20 cellular contexts compared by ENCODE assay signal in the genomic region with DNA sequence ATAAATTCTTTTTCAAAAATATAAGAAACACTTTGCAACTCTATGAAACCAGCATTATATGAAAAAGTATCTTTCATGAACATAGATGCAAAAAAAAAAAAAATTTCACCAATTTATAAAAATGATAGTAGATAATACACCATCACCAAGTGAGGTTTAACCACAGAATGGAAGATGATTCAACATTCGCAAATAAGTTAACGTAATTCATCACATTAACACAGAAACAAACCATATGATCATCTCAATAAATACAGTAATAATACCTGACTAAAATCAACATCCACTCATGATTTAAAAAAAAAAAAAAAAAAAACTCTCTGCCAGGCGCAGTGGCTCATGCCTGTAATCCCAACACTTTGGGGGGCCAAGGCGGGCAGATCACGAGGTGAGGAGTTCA.
"Had no signal": no experiment of that assay in that cellular context is flagged by ENCODE, and none has a peak within 500 bp of the region (broad histone marks: within the 10 kb centered on the region; RNA-seq: fewer than 3 reads in every experiment).

No MANE protein-coding gene starts in this region.

- H3K36me3 ChIP-seq: breast epithelium, gastrocnemius medialis, prostate gland, right atrium auricular region, upper lobe of left lung had no signal

- H3K27me3 Mint-ChIP-seq: activated CD8-positive, alpha-beta memory T cell treated with anti-CD3 and anti-CD28 coated beads, Interleukin-2, amount 10 ng/mL, durations not matched to agents 7 days and 5 days; activated naive CD8-positive, alpha-beta T cell treated with anti-CD3 and anti-CD28 coated beads, Interleukin-2, amount 10 ng/mL, durations not matched to agents 7 days and 5 days had no signal

- H3K4me3 Mint-ChIP-seq: activated CD8-positive, alpha-beta memory T cell treated with anti-CD3 and anti-CD28 coated beads, Interleukin-2, amount 10 ng/mL, durations not matched to agents 7 days and 5 days; activated naive CD8-positive, alpha-beta T cell treated with anti-CD3 and anti-CD28 coated beads, Interleukin-2, amount 10 ng/mL, durations not matched to agents 7 days and 5 days had no signal

- H3K4me1 ChIP-seq: prostate gland had no signal

- H3K27ac ChIP-seq: breast epithelium, coronary artery, gastrocnemius medialis, left ventricle myocardium inferior, prostate gland, right atrium auricular region, testis, upper lobe of left lung had no signal

- H3K4me3 ChIP-seq: breast epithelium, coronary artery, gastrocnemius medialis, heart left ventricle, left ventricle myocardium inferior, prostate gland, right atrium auricular region, testis, upper lobe of left lung had no signal

- ATAC-seq: activated CD8-positive, alpha-beta memory T cell treated with anti-CD3 and anti-CD28 coated beads, Interleukin-2, amount 10 ng/mL, durations not matched to agents 7 days and 5 days; esophagus mucosa; gastrocnemius medialis; heart left ventricle; SK-N-SH treated with all-trans-retinoic acid at 6 μM for 48 hours had no signal

- DNase-seq: activated CD4-positive, alpha-beta T cell treated with anti-CD3 and anti-CD28 coated beads, Interleukin-2, amount 50 U/mL, for 48 hours; activated CD8-positive, alpha-beta memory T cell treated with anti-CD3 and anti-CD28 coated beads, Interleukin-2, amount 10 ng/mL, durations not matched to agents 7 days and 5 days; activated effector memory CD4-positive, alpha-beta T cell treated with anti-CD3 and anti-CD28 coated beads, Interleukin-2, amount 50 U/mL, for 16 hours; activated naive CD8-positive, alpha-beta T cell treated with anti-CD3 and anti-CD28 coated beads, Interleukin-2, amount 10 ng/mL, durations not matched to agents 7 days and 5 days; gastrocnemius medialis; heart left ventricle; kidney glomerular epithelial cell; left ventricle myocardium inferior; mammary epithelial cell; stimulated activated CD4-positive, alpha-beta T cell treated with anti-CD3 and anti-CD28 coated beads, Interleukin-2, amount 100 ng/mL, for 24 hours; T-helper 1 cell; T1000; testis; upper lobe of left lung had no signal

- H3K9me3 ChIP-seq: breast epithelium, gastrocnemius medialis, prostate gland, right atrium auricular region, testis, upper lobe of left lung had no signal

- H3K27me3 ChIP-seq: breast epithelium, gastrocnemius medialis, heart left ventricle, right atrium auricular region, testis, upper lobe of left lung had no signal

- H3K27ac Mint-ChIP-seq: activated CD8-positive, alpha-beta memory T cell treated with anti-CD3 and anti-CD28 coated beads, Interleukin-2, amount 10 ng/mL, durations not matched to agents 7 days and 5 days; activated naive CD8-positive, alpha-beta T cell treated with anti-CD3 and anti-CD28 coated beads, Interleukin-2, amount 10 ng/mL, durations not matched to agents 7 days and 5 days had no signal
